23 cellular contexts compared by ENCODE assay signal in genomic region chr3:48698891-48699290, GRCh38.
"Had no signal": no experiment of that assay in that cellular context is flagged by ENCODE, and none has a peak within 500 bp of the region (broad histone marks: within the 10 kb centered on the region; RNA-seq: fewer than 3 reads in every experiment).

No MANE protein-coding gene starts in this region.

- H3K4me3 ChIP-seq: Peyer's patch, SJSA1 had no signal

- DNase-seq: activated CD4-positive, alpha-beta memory T cell treated with anti-CD3 and anti-CD28 coated beads for 36 hours; activated CD4-positive, alpha-beta T cell treated with anti-CD3 and anti-CD28 coated beads, Interleukin-2, amount 10 ng/mL, durations not matched to agents 24 days and 14 days; activated CD4-positive, CD25-positive, alpha-beta regulatory T cell treated with anti-CD3 and anti-CD28 coated beads, Interleukin-2, amount 50 U/mL, for 72 hours; activated CD8-positive, alpha-beta memory T cell treated with anti-CD3 and anti-CD28 coated beads for 24 hours; activated gamma-delta T cell treated with Interleukin-2 at 50 U/mL for 16 hours; activated naive CD4-positive, alpha-beta T cell treated with anti-CD3 and anti-CD28 coated beads, Interleukin-2, amount 10 ng/mL, durations not matched to agents 7 days and 5 days; activated naive CD8-positive, alpha-beta T cell treated with anti-CD3 and anti-CD28 coated beads, Interleukin-2, amount 10 ng/mL, durations not matched to agents 7 days and 5 days; activated T-cell treated with anti-CD3 and anti-CD28 coated beads, Interleukin-2, amount 50 U/mL, for 72 hours; aorta; MM.1S; NCI-H1105 treated with DMSO at 0.1 percent for 48 hours; NCI-H1436 treated with DMSO at 0.1 percent for 48 hours; NCI-H187; NCI-H2081 treated with DMSO at 0.1 percent for 48 hours; NCI-H446; NCI-H524; Peyer's patch; SHP77 had no signal

- H3K9me3 ChIP-seq: Peyer's patch, SJSA1 had no signal

- H3K27ac ChIP-seq: Peyer's patch, SJSA1 had no signal

- ATAC-seq: activated T-cell treated with anti-CD3 and anti-CD28 coated beads, Interleukin-2, amount 50 U/mL, for 72 hours; SK-N-SH treated with all-trans-retinoic acid at 6 μM for 48 hours had no signal

- H3K27ac Mint-ChIP-seq: activated CD4-positive, alpha-beta memory T cell treated with anti-CD3 and anti-CD28 coated beads for 36 hours; activated CD4-positive, alpha-beta T cell treated with anti-CD3 and anti-CD28 coated beads, Interleukin-2, amount 10 ng/mL, durations not matched to agents 24 days and 14 days; activated naive CD4-positive, alpha-beta T cell treated with anti-CD3 and anti-CD28 coated beads, Interleukin-2, amount 10 ng/mL, durations not matched to agents 7 days and 5 days; activated naive CD8-positive, alpha-beta T cell treated with anti-CD3 and anti-CD28 coated beads, Interleukin-2, amount 10 ng/mL, durations not matched to agents 7 days and 5 days; activated T-cell treated with anti-CD3 and anti-CD28 coated beads, Interleukin-2, amount 50 U/mL, for 72 hours; activated T-helper 2 cell treated with anti-CD3 and anti-CD28 coated beads, Interferon-gamma antibody, Interleukin-2, Interleukin-4, amounts not matched to agents 10 μg/mL and 5 μg/mL and 100 μg/mL, durations not matched to agents 14 hours and 24 hours and 36 hours; T-helper 1 cell treated with Interleukin-12 subunit alpha and Interleukin-12 subunit beta and Interleukin-4 antibody, amounts not matched to agents 30 μg/mL and 1 μg/mL, for 36 hours had no signal

- H3K4me3 Mint-ChIP-seq: activated CD4-positive, alpha-beta memory T cell treated with anti-CD3 and anti-CD28 coated beads for 36 hours; activated CD4-positive, alpha-beta T cell treated with anti-CD3 and anti-CD28 coated beads, Interleukin-2, amount 10 ng/mL, durations not matched to agents 24 days and 14 days; activated naive CD4-positive, alpha-beta T cell treated with anti-CD3 and anti-CD28 coated beads, Interleukin-2, amount 10 ng/mL, durations not matched to agents 7 days and 5 days; activated naive CD8-positive, alpha-beta T cell treated with anti-CD3 and anti-CD28 coated beads, Interleukin-2, amount 10 ng/mL, durations not matched to agents 7 days and 5 days; activated T-cell treated with anti-CD3 and anti-CD28 coated beads, Interleukin-2, amount 50 U/mL, for 72 hours; brain; T-helper 1 cell treated with Interleukin-12 subunit alpha and Interleukin-12 subunit beta and Interleukin-4 antibody, amounts not matched to agents 30 μg/mL and 1 μg/mL, for 36 hours had no signal

- H3K4me1 ChIP-seq: Peyer's patch had no signal

- H3K9me3 Mint-ChIP-seq: activated CD4-positive, alpha-beta memory T cell treated with anti-CD3 and anti-CD28 coated beads for 36 hours; activated CD4-positive, alpha-beta T cell treated with anti-CD3 and anti-CD28 coated beads, Interleukin-2, amount 10 ng/mL, durations not matched to agents 24 days and 14 days; activated naive CD4-positive, alpha-beta T cell treated with anti-CD3 and anti-CD28 coated beads, Interleukin-2, amount 10 ng/mL, durations not matched to agents 7 days and 5 days; activated naive CD8-positive, alpha-beta T cell treated with anti-CD3 and anti-CD28 coated beads, Interleukin-2, amount 10 ng/mL, durations not matched to agents 7 days and 5 days; activated T-cell treated with anti-CD3 and anti-CD28 coated beads, Interleukin-2, amount 50 U/mL, for 72 hours; activated T-helper 2 cell treated with anti-CD3 and anti-CD28 coated beads, Interferon-gamma antibody, Interleukin-2, Interleukin-4, amounts not matched to agents 10 μg/mL and 5 μg/mL and 100 μg/mL, durations not matched to agents 14 hours and 24 hours and 36 hours; brain; T-helper 1 cell treated with Interleukin-12 subunit alpha and Interleukin-12 subunit beta and Interleukin-4 antibody, amounts not matched to agents 30 μg/mL and 1 μg/mL, for 36 hours had no signal

- H3K27me3 Mint-ChIP-seq: activated CD4-positive, alpha-beta memory T cell treated with anti-CD3 and anti-CD28 coated beads for 36 hours; activated CD4-positive, alpha-beta T cell treated with anti-CD3 and anti-CD28 coated beads, Interleukin-2, amount 10 ng/mL, durations not matched to agents 24 days and 14 days; activated naive CD4-positive, alpha-beta T cell treated with anti-CD3 and anti-CD28 coated beads, Interleukin-2, amount 10 ng/mL, durations not matched to agents 7 days and 5 days; activated naive CD8-positive, alpha-beta T cell treated with anti-CD3 and anti-CD28 coated beads, Interleukin-2, amount 10 ng/mL, durations not matched to agents 7 days and 5 days; brain had no signal

- H3K27me3 ChIP-seq: Peyer's patch, SJSA1 had no signal
